23 cellular contexts compared by ENCODE assay signal in the genomic region with DNA sequence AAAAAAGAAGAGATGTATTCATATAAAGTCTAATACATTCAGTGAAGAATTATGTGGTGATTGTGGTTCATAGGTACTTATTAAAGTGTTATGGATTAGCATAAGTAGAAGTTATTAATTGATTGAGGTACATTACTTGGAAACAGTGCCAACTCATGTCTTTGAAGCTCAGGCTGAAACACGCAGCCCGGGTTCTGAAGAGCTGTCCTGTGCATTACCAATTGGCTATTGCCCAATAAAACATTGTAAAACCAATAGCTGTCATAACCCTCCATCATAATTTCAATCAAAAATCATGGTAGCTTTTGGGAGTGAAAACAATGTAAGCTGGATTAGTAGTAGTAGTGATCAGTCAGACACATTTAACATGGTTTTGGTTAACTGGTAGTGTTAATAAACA.
"Had no signal": no experiment of that assay in that cellular context is flagged by ENCODE, and none has a peak within 500 bp of the region (broad histone marks: within the 10 kb centered on the region; RNA-seq: fewer than 3 reads in every experiment).

No MANE protein-coding gene starts in this region.

- ATAC-seq: gastrocnemius medialis; left lobe of liver; naive thymus-derived CD8-positive, alpha-beta T cell; sciatic nerve; stimulated activated effector memory CD8-positive, alpha-beta T cell treated with anti-CD3 and anti-CD28 coated beads, Interleukin-12 subunit alpha, Interleukin-12 subunit beta, amount 100 ng/mL, for 72 hours; stimulated activated naive CD8-positive, alpha-beta T cell treated with anti-CD3 and anti-CD28 coated beads, Interleukin-15, Interleukin-2, amounts not matched to agents 100 U/mL and 50 U/mL, for 24 hours had no signal

- H3K4me3 ChIP-seq: dorsolateral prefrontal cortex, gastrocnemius medialis, prostate gland, right atrium auricular region, testis, tibial nerve, upper lobe of left lung, uterus had no signal

- H3K27ac ChIP-seq: dorsolateral prefrontal cortex, gastrocnemius medialis, prostate gland, right atrium auricular region, testis, tibial nerve, upper lobe of left lung, uterus had no signal

- FAIRE-seq: colon, kidney had no signal

- H3K27ac Mint-ChIP-seq: naive thymus-derived CD8-positive, alpha-beta T cell; nephron progenitor cell; stimulated activated effector memory CD8-positive, alpha-beta T cell treated with anti-CD3 and anti-CD28 coated beads, Interleukin-12 subunit alpha, Interleukin-12 subunit beta, amount 100 ng/mL, for 72 hours had no signal

- DNase-seq: dorsolateral prefrontal cortex; effector CD4-positive, alpha-beta T cell; gastrocnemius medialis; head of caudate nucleus; kidney; midbrain; naive thymus-derived CD8-positive, alpha-beta T cell; nephron progenitor cell; nucleus accumbens; stimulated activated CD4-positive, alpha-beta T cell treated with anti-CD3 and anti-CD28 coated beads, Interleukin-2, amount 100 ng/mL, for 24 hours; stimulated activated CD4-positive, alpha-beta T cell treated with anti-CD3 and anti-CD28 coated beads, Interleukin-4, amount 100 ng/mL, for 24 hours; stimulated activated naive CD8-positive, alpha-beta T cell treated with anti-CD3 and anti-CD28 coated beads, Interleukin-15, Interleukin-2, amounts not matched to agents 100 U/mL and 50 U/mL, for 24 hours; substantia nigra; testis; upper lobe of left lung; uterus had no signal

- H3K36me3 ChIP-seq: gastrocnemius medialis, prostate gland, right atrium auricular region, tibial nerve, upper lobe of left lung, uterus had no signal

- H3K4me1 Mint-ChIP-seq: naive thymus-derived CD8-positive, alpha-beta T cell; stimulated activated effector memory CD8-positive, alpha-beta T cell treated with anti-CD3 and anti-CD28 coated beads, Interleukin-12 subunit alpha, Interleukin-12 subunit beta, amount 100 ng/mL, for 72 hours had no signal

- H3K9me3 Mint-ChIP-seq: nephron progenitor cell had no signal

- H3K36me3 Mint-ChIP-seq: stimulated activated effector memory CD8-positive, alpha-beta T cell treated with anti-CD3 and anti-CD28 coated beads, Interleukin-12 subunit alpha, Interleukin-12 subunit beta, amount 100 ng/mL, for 72 hours had no signal

- H3K27me3 ChIP-seq: gastrocnemius medialis, right atrium auricular region, testis, tibial nerve, upper lobe of left lung, uterus had no signal

- H3K4me1 ChIP-seq: gastrocnemius medialis, prostate gland, right atrium auricular region, testis, tibial nerve, upper lobe of left lung, uterus had no signal

- H3K9me3 ChIP-seq: gastrocnemius medialis, prostate gland, right atrium auricular region, testis, tibial nerve, upper lobe of left lung, uterus had no signal

- H3K4me3 Mint-ChIP-seq: naive thymus-derived CD8-positive, alpha-beta T cell; nephron progenitor cell; stimulated activated effector memory CD8-positive, alpha-beta T cell treated with anti-CD3 and anti-CD28 coated beads, Interleukin-12 subunit alpha, Interleukin-12 subunit beta, amount 100 ng/mL, for 72 hours had no signal
